8 cellular contexts compared by ENCODE assay signal in the genomic region with DNA sequence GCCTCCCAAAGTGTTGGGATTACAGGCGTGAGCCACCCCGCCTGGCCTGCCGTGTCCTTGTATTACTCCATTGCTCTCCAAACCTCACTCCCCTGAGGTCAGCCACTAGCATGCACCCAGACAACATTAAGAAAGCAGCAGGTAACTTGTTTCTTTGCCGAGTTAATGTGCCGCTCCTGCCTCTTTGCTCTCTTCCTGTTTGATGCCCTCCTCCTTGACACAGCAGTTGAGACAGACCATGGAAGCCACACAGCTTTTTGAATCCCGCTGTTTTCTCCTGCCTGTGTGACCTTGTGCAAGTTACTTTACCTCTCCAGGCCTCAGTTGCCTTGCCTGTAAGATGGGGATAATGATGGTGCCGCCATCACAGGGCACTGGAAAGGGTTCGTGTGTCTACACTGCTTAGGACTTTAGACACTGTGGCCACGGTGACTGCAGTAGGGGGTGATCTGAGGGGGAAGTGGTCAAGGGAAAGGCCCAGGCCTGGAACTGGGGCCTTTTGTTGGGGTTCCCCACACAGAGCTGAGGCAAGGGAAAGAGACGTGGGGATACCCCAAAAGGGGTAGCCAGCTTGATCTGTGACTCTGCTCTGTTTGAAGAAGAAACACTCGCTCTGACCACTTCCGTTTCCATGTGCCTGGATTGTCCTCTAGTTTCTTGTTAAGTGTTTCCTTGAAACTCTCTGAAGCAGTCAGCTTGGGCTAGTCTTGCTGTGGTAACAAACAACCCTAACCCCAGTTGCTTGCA.
DNase-seq lines count a peak whose midpoint lies in the region; ATAC-seq and TF ChIP-seq lines count a peak whose summit lies in the region.
"Had no signal": no experiment of that assay in that cellular context is flagged by ENCODE, and none has a peak within 500 bp of the region (broad histone marks: within the 10 kb centered on the region; RNA-seq: fewer than 3 reads in every experiment).

No MANE protein-coding gene starts in this region.

- ATAC-seq in GM18873 (IDR thresholded peaks at IDR 0.05; ENCODE audit: low FRiP score, unreplicated experiment) (peak; percentile 50), HG02571 (IDR thresholded peaks at IDR 0.05; ENCODE audit: unreplicated experiment) (peak; percentile 49), lower lobe of right lung (no peak)

- no peaks in the 10 kb centered on the region for H3K79me2 ChIP-seq in trophoblast cell (ENCODE audit: control insufficient read depth, insufficient read depth, low read length, poor library complexity)

- H2BK12ac ChIP-seq in trophoblast cell (ENCODE audit: low read length), result peak overlapping the region; percentile 46

- H3K27ac ChIP-seq in trophoblast cell (ENCODE audit: low read depth, low read length) (no peak overlapping the region), lower lobe of right lung (no peak overlapping the region), coronary artery (peak overlapping the region in 1 of 2 donors; percentile 26)

- H4K91ac ChIP-seq in trophoblast cell (ENCODE audit: low read depth, low read length), result peak overlapping the region; percentile 58

- H3K4me1 ChIP-seq in trophoblast cell (ENCODE audit: control insufficient read depth in 1 of 2, insufficient read depth in 2 of 2, low read length in 2 of 2) (peaks cover 8 to 11% of the 10 kb centered on the region in 2 experiments), lower lobe of right lung (peaks cover 38% of the 10 kb centered on the region)

- H3K27me3 Mint-ChIP-seq in chondrocyte (ENCODE audit: low read depth), result no peaks in the 10 kb centered on the region

- H2AK5ac ChIP-seq in trophoblast cell (ENCODE audit: low read length), result peak overlapping the region; percentile 68

- H3K4me3 ChIP-seq in Jurkat, Clone E6-1 (ENCODE audit: low read length), result peak overlapping the region; percentile 16
- H3K4me3 ChIP-seq in trophoblast cell (ENCODE audit: low read depth, low read length) (no peak overlapping the region), lower lobe of right lung (no peak overlapping the region), coronary artery (no peak overlapping the region)
- H3K4me3 ChIP-seq: Peyer's patch had no signal

- H3K9me3 Mint-ChIP-seq in chondrocyte (ENCODE audit: low read depth), result no peaks in the 10 kb centered on the region

- H4K12ac ChIP-seq in trophoblast cell (ENCODE audit: low read depth, low read length), result peak overlapping the region; percentile 13

- H3K36me3 ChIP-seq in trophoblast cell (ENCODE audit: control insufficient read depth in 1 of 2, insufficient read depth in 2 of 2, low read length in 2 of 2) (peaks cover 14 to 22% of the 10 kb centered on the region in 2 experiments), lower lobe of right lung (peaks cover 28% of the 10 kb centered on the region)

- no peak overlapping the region for H3K4me2 ChIP-seq in trophoblast cell (ENCODE audit: low read length)

- H3K27me3 ChIP-seq in trophoblast cell (ENCODE audit: insufficient read depth, low read length), result no peaks in the 10 kb centered on the region
- H3K27me3 ChIP-seq in lower lobe of right lung (ENCODE audit: low read depth), result no peaks in the 10 kb centered on the region
- H3K27me3 ChIP-seq: Peyer's patch had no signal

- H3K4me3 Mint-ChIP-seq in chondrocyte (ENCODE audit: unreplicated experiment), result no peak overlapping the region

- peak; percentile 83 for DNase-seq in Jurkat, Clone E6-1 (ENCODE audit: low read depth, low spot score)
- no peak for DNase-seq in trophoblast cell
- DNase-seq in lower lobe of right lung, result no peak
- DNase-seq in chondrocyte (ENCODE audit: low spot score), result no peak
- no peak for DNase-seq in coronary artery (ENCODE audit: low spot score)

- TF ChIP-seq CTCF in lower lobe of right lung (IDR thresholded peaks at IDR 0.05) (no peak), chondrocyte (IDR thresholded peaks at IDR 0.05) (no peak), coronary artery (IDR thresholded peaks at IDR 0.05) (no peak)

- H3K36me3 Mint-ChIP-seq in chondrocyte (ENCODE audit: low read depth), result peaks cover 21% of the 10 kb centered on the region

- H3K14ac ChIP-seq in trophoblast cell (ENCODE audit: low read length), result peak overlapping the region; percentile 59

- peaks cover 27% of the 10 kb centered on the region for H3K4me1 Mint-ChIP-seq in chondrocyte (ENCODE audit: low read depth)

- peak overlapping the region; percentile 12 for H3K4ac ChIP-seq in trophoblast cell (ENCODE audit: low read depth, low read length)

- H3K18ac ChIP-seq in trophoblast cell (ENCODE audit: low read length), result peak overlapping the region; percentile 51

- H2BK5ac ChIP-seq in trophoblast cell (ENCODE audit: low read depth, low read length, poor library complexity), result peak overlapping the region; percentile 39

- no peak overlapping the region for H3K23ac ChIP-seq in trophoblast cell (ENCODE audit: low read length)

- intact Hi-C loops in lower lobe of right lung (cut with DNase I), result no loop called here

- WGBS in trophoblast cell (ENCODE audit: extremely low coverage, insufficient coverage, insufficient read length), result no CpG with 5 or more reads among the region's 12 CpGs

- H3K27ac Mint-ChIP-seq in chondrocyte (ENCODE audit: unreplicated experiment), result no peak overlapping the region

- peaks cover 17% of the 10 kb centered on the region for H3K79me1 ChIP-seq in trophoblast cell (ENCODE audit: low read length)

- H3K9me3 ChIP-seq in trophoblast cell (ENCODE audit: insufficient read depth, low read depth, low read length) (no peaks in the 10 kb centered on the region), lower lobe of right lung (no peaks in the 10 kb centered on the region)
- H3K9me3 ChIP-seq: Peyer's patch had no signal

- H4K8ac ChIP-seq in trophoblast cell (ENCODE audit: low read depth, low read length), result peak overlapping the region; percentile 11

- H2BK120ac ChIP-seq in trophoblast cell (ENCODE audit: insufficient read depth, low read length, poor library complexity), result peak overlapping the region; percentile 52

- no peak overlapping the region for H3K9ac ChIP-seq in trophoblast cell (ENCODE audit: low read length)

- no peak overlapping the region for H2AFZ ChIP-seq in trophoblast cell (ENCODE audit: insufficient read depth, low read length, poor library complexity)

Comparison
In these comparisons a context has a peak if more than half of its experiments do, and no peak if none do; other contexts are left out.
1. ATAC-seq: peak in GM18873 (single experiment) and HG02571 (single experiment); none in lower lobe of right lung (0 of 2).